Comparison of ENCODE assay signal across 8 cellular contexts in the genomic region with DNA sequence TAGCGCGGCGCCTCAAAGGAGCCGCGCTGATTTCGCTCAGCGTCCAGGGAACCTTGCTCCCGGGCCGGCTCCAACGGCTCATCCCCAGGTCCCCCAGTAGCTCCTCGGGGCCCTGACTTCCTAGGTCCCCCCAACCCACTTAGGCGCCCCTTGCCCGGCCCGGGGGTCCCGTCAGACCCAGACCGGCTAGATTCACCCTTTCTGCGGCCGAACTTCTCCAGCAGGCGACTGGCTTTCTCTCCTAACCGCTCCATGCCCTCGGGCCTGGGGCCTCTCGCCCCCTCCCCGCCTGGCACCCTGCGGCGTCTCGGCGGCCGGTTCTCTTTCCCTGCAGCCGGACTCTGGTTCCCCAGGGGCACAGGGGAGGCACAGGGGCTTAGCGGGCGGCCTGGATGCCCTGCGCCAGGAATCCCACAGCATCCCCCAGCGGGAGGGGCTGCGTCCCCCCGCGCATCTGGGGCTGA. TPM values are rescaled to one million over a fixed set of nuclear protein-coding genes. Genes with fewer than 3 reads are reported as not detected.
DNase-seq lines count a peak whose midpoint lies in the region; FAIRE-seq and TF ChIP-seq lines count a peak whose summit lies in the region.

No MANE protein-coding gene starts in this region.

- H3K4me3 ChIP-seq in astrocyte (ENCODE audit: insufficient read depth, low read depth, low read length) (peak overlapping the region; percentile 73), liver (ENCODE audit: low read depth in 1 of 3, low read length in 3 of 3) (peak overlapping the region; percentile 5 to 97 (median 88)), tibial nerve (peak overlapping the region; percentile 66 to 86 (median 80))

- no peak for FAIRE-seq in astrocyte (lab: Jason Lieb, UNC)

- TF ChIP-seq CTCF in astrocyte (IDR thresholded peaks at IDR 0.05; ENCODE audit: insufficient read depth, low read depth, low read length): no peak
- TF ChIP-seq CTCF in liver (IDR thresholded peaks at IDR 0.05; ENCODE audit: low read depth, low read length, missing input control): no peak
- TF ChIP-seq CTCF in tibial nerve (IDR thresholded peaks at IDR 0.05): no peak

- no peaks in the 10 kb centered on the region for H3K36me3 Mint-ChIP-seq in activated CD4-positive, alpha-beta memory T cell treated with anti-CD3 and anti-CD28 coated beads for 36 hours
- H3K36me3 Mint-ChIP-seq in activated CD4-positive, alpha-beta memory T cell treated with anti-CD3 and anti-CD28 coated beads, Interleukin-2, amount 10 ng/mL, durations not matched to agents 7 days and 5 days (ENCODE audit: low read depth): no peaks in the 10 kb centered on the region
- H3K36me3 Mint-ChIP-seq in astrocyte (ENCODE audit: low read depth, unreplicated experiment): peaks cover 15% of the 10 kb centered on the region

- TF ChIP-seq POLR2A in tibial nerve (IDR thresholded peaks at IDR 0.05): no peak

- H3K9ac ChIP-seq in astrocyte (ENCODE audit: low read length) (peak overlapping the region; percentile 81), liver (ENCODE audit: low read depth in 1 of 2, low read length in 2 of 2) (peak overlapping the region in 1 of 2 donors; percentile 54)

- H3K27ac ChIP-seq in astrocyte (ENCODE audit: low read depth, low read length): peak overlapping the region; percentile 74
- H3K27ac ChIP-seq in liver (ENCODE audit: low read depth in 1 of 2, low read length in 2 of 2): peak overlapping the region; percentile 68 to 75
- peak overlapping the region; percentile 76 to 94 (median 86) for H3K27ac ChIP-seq in tibial nerve

- H2AFZ ChIP-seq in astrocyte (ENCODE audit: low read depth, low read length): peak overlapping the region; percentile 95

- H3K36me3 ChIP-seq in astrocyte (ENCODE audit: insufficient read depth, low read length): no peaks in the 10 kb centered on the region
- H3K36me3 ChIP-seq in liver (ENCODE audit: control insufficient read depth in 4 of 4, insufficient read depth in 3 of 4, low read depth in 1 of 4, low read length in 3 of 4): no peaks in the 10 kb centered on the region
- H3K36me3 ChIP-seq in tibial nerve: peaks cover 0 to 3% (median 0%) of the 10 kb centered on the region in 3 donors

- H3K4me1 Mint-ChIP-seq in activated CD4-positive, alpha-beta memory T cell treated with anti-CD3 and anti-CD28 coated beads for 36 hours (ENCODE audit: low read depth): peaks cover 6% of the 10 kb centered on the region
- H3K4me1 Mint-ChIP-seq in activated CD4-positive, alpha-beta memory T cell treated with anti-CD3 and anti-CD28 coated beads, Interleukin-2, amount 10 ng/mL, durations not matched to agents 7 days and 5 days: peaks cover 10% of the 10 kb centered on the region
- peaks cover 30% of the 10 kb centered on the region for H3K4me1 Mint-ChIP-seq in astrocyte (ENCODE audit: low read depth, unreplicated experiment)

- no peaks in the 10 kb centered on the region for H3K27me3 ChIP-seq in astrocyte (ENCODE audit: insufficient read depth, low read length)
- no peaks in the 10 kb centered on the region for H3K27me3 ChIP-seq in liver (ENCODE audit: control insufficient read depth in 4 of 4, insufficient read depth in 4 of 4, low read length in 3 of 4)
- H3K27me3 ChIP-seq in tibial nerve: no peaks in the 10 kb centered on the region

- no peak overlapping the region for H3K4me3 Mint-ChIP-seq in activated CD4-positive, alpha-beta memory T cell treated with anti-CD3 and anti-CD28 coated beads for 36 hours
- H3K4me3 Mint-ChIP-seq in activated CD4-positive, alpha-beta memory T cell treated with anti-CD3 and anti-CD28 coated beads, Interleukin-2, amount 10 ng/mL, durations not matched to agents 7 days and 5 days: no peak overlapping the region
- H3K4me3 Mint-ChIP-seq in astrocyte (ENCODE audit: unreplicated experiment): no peak overlapping the region

- no peaks in the 10 kb centered on the region for H3K27me3 Mint-ChIP-seq in activated CD4-positive, alpha-beta memory T cell treated with anti-CD3 and anti-CD28 coated beads for 36 hours
- H3K27me3 Mint-ChIP-seq in activated CD4-positive, alpha-beta memory T cell treated with anti-CD3 and anti-CD28 coated beads, Interleukin-2, amount 10 ng/mL, durations not matched to agents 7 days and 5 days: peaks cover 27% of the 10 kb centered on the region
- no peaks in the 10 kb centered on the region for H3K27me3 Mint-ChIP-seq in astrocyte (ENCODE audit: low read depth, unreplicated experiment)

- no peak for TF ChIP-seq RAD21 in liver (IDR thresholded peaks at IDR 0.05)

- WGBS in liver: under 1% methylated on average over 36 of the region's 36 CpGs
- 1 to 3% methylated on average over 15 to 35 of the region's 36 CpGs for WGBS in tibial nerve, 2 donors

- CTCF ChIA-PET in activated CD4-positive, alpha-beta memory T cell treated with anti-CD3 and anti-CD28 coated beads for 36 hours (lab: Charles Lee): interaction anchor here (0.7 to 18.3 kb wide), 23 partner anchors 8 to 444 kb away, joined by 3 to 839 read pairs (median 5); partner anchors contain the start of genes CDH24, HAUS4 and PRMT5
- CTCF ChIA-PET in activated CD4-positive, alpha-beta memory T cell treated with anti-CD3 and anti-CD28 coated beads, Interleukin-2, amount 10 ng/mL, durations not matched to agents 7 days and 5 days (lab: Charles Lee): interaction anchor here (0.5 to 9.1 kb wide), 19 partner anchors 8 to 412 kb away, joined by 3 to 332 read pairs (median 4); partner anchors contain the start of genes CDH24 and PRMT5

- POLR2A ChIA-PET in activated CD4-positive, alpha-beta memory T cell treated with anti-CD3 and anti-CD28 coated beads for 36 hours (lab: Charles Lee): interaction anchor here (0.7 to 1.7 kb wide), 4 partner anchors 25 to 1135 kb away, joined by 3 to 4 read pairs (median 3); partner anchors contain the start of genes ACIN1 and C14orf119
- POLR2A ChIA-PET in activated CD4-positive, alpha-beta memory T cell treated with anti-CD3 and anti-CD28 coated beads, Interleukin-2, amount 10 ng/mL, durations not matched to agents 7 days and 5 days (lab: Charles Lee): interaction anchor here (0.8 to 4.6 kb wide), 12 partner anchors 9 to 411 kb away, joined by 3 to 23 read pairs (median 4); partner anchors contain the start of genes ACIN1, C14orf119, CDH24 and DAD1

- H3K9me3 ChIP-seq in astrocyte (ENCODE audit: insufficient read depth, low read depth, low read length): no peaks in the 10 kb centered on the region
- no peaks in the 10 kb centered on the region for H3K9me3 ChIP-seq in liver (ENCODE audit: control insufficient read depth in 4 of 4, low read length in 3 of 4)
- no peaks in the 10 kb centered on the region for H3K9me3 ChIP-seq in tibial nerve

- peaks cover 31% of the 10 kb centered on the region for H4K20me1 ChIP-seq in astrocyte (ENCODE audit: insufficient read depth, low read length)

- peak overlapping the region; percentile 97 for H3K4me2 ChIP-seq in astrocyte (ENCODE audit: low read length)

- DNase-seq in activated CD4-positive, alpha-beta memory T cell treated with anti-CD3 and anti-CD28 coated beads for 36 hours: peak; percentile 16
- DNase-seq in activated CD4-positive, alpha-beta memory T cell treated with anti-CD3 and anti-CD28 coated beads, Interleukin-2, amount 10 ng/mL, durations not matched to agents 7 days and 5 days: no peak
- DNase-seq in astrocyte (ENCODE audit: low read depth): no peak
- DNase-seq in tibial nerve (ENCODE audit: low spot score in 2 of 2): no peak
- DNase-seq in islet precursor cell: no peak
- DNase-seq in SW 1271 (lab: John Stamatoyannopoulos, UW): no peak
- no peak for DNase-seq in NAMALWA (ENCODE audit: low spot score)

- H3K79me2 ChIP-seq in astrocyte (ENCODE audit: insufficient read depth, low read length): peaks cover 54% of the 10 kb centered on the region

- intact Hi-C loops in activated CD4-positive, alpha-beta memory T cell treated with anti-CD3 and anti-CD28 coated beads for 36 hours (cut with micrococcal nuclease): loop anchor here (5.0 to 10.0 kb wide), 2 partner anchors 160 to 203 kb away; partner anchors contain the start of gene SLC7A8

- no peak for TF ChIP-seq EP300 in tibial nerve (IDR thresholded peaks at IDR 0.05)

- H3K27ac Mint-ChIP-seq in activated CD4-positive, alpha-beta memory T cell treated with anti-CD3 and anti-CD28 coated beads for 36 hours: no peak overlapping the region
- H3K27ac Mint-ChIP-seq in activated CD4-positive, alpha-beta memory T cell treated with anti-CD3 and anti-CD28 coated beads, Interleukin-2, amount 10 ng/mL, durations not matched to agents 7 days and 5 days: no peak overlapping the region
- peak overlapping the region; percentile 70 for H3K27ac Mint-ChIP-seq in astrocyte (ENCODE audit: unreplicated experiment)

- H3K4me1 ChIP-seq in astrocyte (ENCODE audit: insufficient read depth, low read length) (peaks cover 39% of the 10 kb centered on the region), liver (ENCODE audit: control insufficient read depth in 4 of 4, insufficient read depth in 4 of 4, low read length in 3 of 4) (peaks cover 12 to 78% (median 48%) of the 10 kb centered on the region in 4 donors), tibial nerve (peaks cover 0 to 61% (median 12%) of the 10 kb centered on the region in 4 donors)

- H3K9me3 Mint-ChIP-seq in activated CD4-positive, alpha-beta memory T cell treated with anti-CD3 and anti-CD28 coated beads for 36 hours: no peaks in the 10 kb centered on the region
- no peaks in the 10 kb centered on the region for H3K9me3 Mint-ChIP-seq in activated CD4-positive, alpha-beta memory T cell treated with anti-CD3 and anti-CD28 coated beads, Interleukin-2, amount 10 ng/mL, durations not matched to agents 7 days and 5 days
- no peaks in the 10 kb centered on the region for H3K9me3 Mint-ChIP-seq in astrocyte (ENCODE audit: unreplicated experiment)

RNA-seq across cellular contexts. Expression of gene AJUBA, which starts 0.3 kb away (rescaled TPM):
- total RNA-seq in activated CD4-positive, alpha-beta memory T cell treated with anti-CD3 and anti-CD28 coated beads for 36 hours: 1 to 10 TPM; 1.5 to 1.7 TPM
- 1 to 10 TPM; 1.2 to 1.3 TPM for total RNA-seq in activated CD4-positive, alpha-beta memory T cell treated with anti-CD3 and anti-CD28 coated beads, Interleukin-2, amount 10 ng/mL, durations not matched to agents 7 days and 5 days
- total RNA-seq in astrocyte (117 and 146 TPM in 2 replicates), liver (10 to 100 TPM; 15.9 to 34.9 TPM), tibial nerve (10 to 100 TPM; 22.8 to 33.5 (median 28.4) TPM)
- 10 to 100 TPM; 15.5 to 23.4 TPM for polyA plus RNA-seq in liver

RNA-seq across cellular contexts. Expression of gene HAUS4, which starts 25.2 kb away (rescaled TPM):
- 10 to 100 TPM; 84.4 to 86.6 TPM for total RNA-seq in activated CD4-positive, alpha-beta memory T cell treated with anti-CD3 and anti-CD28 coated beads for 36 hours
- 10 to 100 TPM; 60.2 to 66.5 TPM for total RNA-seq in activated CD4-positive, alpha-beta memory T cell treated with anti-CD3 and anti-CD28 coated beads, Interleukin-2, amount 10 ng/mL, durations not matched to agents 7 days and 5 days
- total RNA-seq in astrocyte (6.6 and 10.4 TPM in 2 replicates), liver (10 to 100 TPM; 11.9 to 32.8 TPM), tibial nerve (100 to 1,000 TPM in 1 of 4 donors, 10 to 100 TPM in 3; 52.1 to 104 (median 74.3) TPM)
- 1 to 10 TPM; 5.8 to 7.9 TPM for polyA plus RNA-seq in liver

RNA-seq across cellular contexts. Expression of gene C14orf93, which starts 27.9 kb away (rescaled TPM):
- 10 to 100 TPM in 1 of 2 experiments, 1 to 10 TPM in 1; 7.5 to 10.8 TPM for total RNA-seq in activated CD4-positive, alpha-beta memory T cell treated with anti-CD3 and anti-CD28 coated beads for 36 hours
- 10 to 100 TPM in 1 of 2 experiments, 1 to 10 TPM in 1; 9.4 to 10.4 TPM for total RNA-seq in activated CD4-positive, alpha-beta memory T cell treated with anti-CD3 and anti-CD28 coated beads, Interleukin-2, amount 10 ng/mL, durations not matched to agents 7 days and 5 days
- total RNA-seq in astrocyte (3.6 and 3.8 TPM in 2 replicates), liver (1 to 10 TPM; 3.8 to 7.1 TPM), tibial nerve (10 to 100 TPM in 1 of 4 donors, 1 to 10 TPM in 3; 8.4 to 18.6 (median 9.5) TPM)
- 1 to 10 TPM; 2.1 to 3.0 TPM for polyA plus RNA-seq in liver

RNA-seq across cellular contexts. Expression of gene PSMB5, which starts 52.7 kb away (rescaled TPM):
- 100 to 1,000 TPM; 116 to 119 TPM for total RNA-seq in activated CD4-positive, alpha-beta memory T cell treated with anti-CD3 and anti-CD28 coated beads for 36 hours
- total RNA-seq in activated CD4-positive, alpha-beta memory T cell treated with anti-CD3 and anti-CD28 coated beads, Interleukin-2, amount 10 ng/mL, durations not matched to agents 7 days and 5 days: 10 to 100 TPM; 55.0 to 57.5 TPM
- total RNA-seq in astrocyte (232 and 239 TPM in 2 replicates), liver (10 to 100 TPM; 74.0 to 88.2 TPM), tibial nerve (100 to 1,000 TPM in 3 of 4 donors, 10 to 100 TPM in 1; 90.2 to 154 (median 113) TPM)
- 100 to 1,000 TPM; 102 to 152 TPM for polyA plus RNA-seq in liver

RNA-seq across cellular contexts. Expression of gene PRMT5, which starts 52.9 kb away (rescaled TPM):
- 100 to 1,000 TPM in 1 of 2 experiments, 10 to 100 TPM in 1; 85.6 to 100 TPM for total RNA-seq in activated CD4-positive, alpha-beta memory T cell treated with anti-CD3 and anti-CD28 coated beads for 36 hours
- total RNA-seq in activated CD4-positive, alpha-beta memory T cell treated with anti-CD3 and anti-CD28 coated beads, Interleukin-2, amount 10 ng/mL, durations not matched to agents 7 days and 5 days: 10 to 100 TPM; 46.3 to 49.8 TPM
- total RNA-seq in astrocyte (84.2 and 91.6 TPM in 2 replicates), liver (10 to 100 TPM; 26.2 to 27.5 TPM), tibial nerve (10 to 100 TPM; 60.6 to 82.5 (median 76.8) TPM)
- polyA plus RNA-seq in liver: 10 to 100 TPM; 14.1 to 28.2 TPM

Comparison
In these comparisons a context has a peak if more than half of its experiments do, and no peak if none do; other contexts are left out.
1. RNA of gene AJUBA, which starts 0.3 kb away (total RNA-seq): 117 to 146 TPM in astrocyte, 15.9 to 34.9 TPM in liver and 22.8 to 33.5 TPM in tibial nerve; 1.5 to 1.7 TPM in activated CD4-positive, alpha-beta memory T cell treated with anti-CD3 and anti-CD28 coated beads for 36 hours and 1.2 to 1.3 TPM in activated CD4-positive, alpha-beta memory T cell treated with anti-CD3 and anti-CD28 coated beads, Interleukin-2, amount 10 ng/mL, durations not matched to agents 7 days and 5 days; every median in the first group is over 4 times any median in the second.
2. Peak in every context shown above with its lines, with median percentiles within 50 percentile points of each other: H3K27ac ChIP-seq and H3K4me3 ChIP-seq.